12 cellular contexts compared by ENCODE assay signal in genomic region chr7:30465342-30466170, GRCh38. TPM values are rescaled to one million over a fixed set of nuclear protein-coding genes. Genes with fewer than 3 reads are reported as not detected.
DNase-seq lines count a peak whose midpoint lies in the region; ATAC-seq lines count a peak whose summit lies in the region.
"Had no signal": no experiment of that assay in that cellular context is flagged by ENCODE, and none has a peak within 500 bp of the region (broad histone marks: within the 10 kb centered on the region; RNA-seq: fewer than 3 reads in every experiment).

No MANE protein-coding gene starts in this region.

- ATAC-seq in stimulated activated naive B cell treated with anti-CD40 and anti-IgM and Interleukin-4, amounts not matched to agents 10 μg/mL and 1 μg/mL and 100 μg/mL, for 72 hours (replicated peaks), result no peak

- H3K27ac Mint-ChIP-seq in stimulated activated naive B cell treated with anti-CD40 and anti-IgM and Interleukin-4, amounts not matched to agents 10 μg/mL and 1 μg/mL and 100 μg/mL, for 72 hours, result no peak overlapping the region
- peak overlapping the region in 1 of 6 donors; percentile 63 for H3K27ac Mint-ChIP-seq in immature natural killer cell
- H3K27ac Mint-ChIP-seq: activated CD4-positive, alpha-beta T cell treated with anti-CD3 and anti-CD28 coated beads, Interleukin-2, amount 10 ng/mL, durations not matched to agents 7 days and 5 days; activated naive CD8-positive, alpha-beta T cell had no signal

- H3K4me1 Mint-ChIP-seq in stimulated activated naive B cell treated with anti-CD40 and anti-IgM and Interleukin-4, amounts not matched to agents 10 μg/mL and 1 μg/mL and 100 μg/mL, for 72 hours, result peaks cover 73 to 96% of the 10 kb centered on the region in 2 donors
- peaks cover 50 to 67% of the 10 kb centered on the region in 2 donors for H3K4me1 Mint-ChIP-seq in immature natural killer cell

- H3K36me3 Mint-ChIP-seq in stimulated activated naive B cell treated with anti-CD40 and anti-IgM and Interleukin-4, amounts not matched to agents 10 μg/mL and 1 μg/mL and 100 μg/mL, for 72 hours, result peaks cover 19 to 33% of the 10 kb centered on the region in 2 donors
- H3K36me3 Mint-ChIP-seq in immature natural killer cell, result peaks cover 0 to 8% (median 3%) of the 10 kb centered on the region in 3 donors

- H3K4me3 Mint-ChIP-seq in stimulated activated naive B cell treated with anti-CD40 and anti-IgM and Interleukin-4, amounts not matched to agents 10 μg/mL and 1 μg/mL and 100 μg/mL, for 72 hours, result peak overlapping the region in 1 of 2 donors; percentile 8
- H3K4me3 Mint-ChIP-seq in immature natural killer cell, result no peak overlapping the region
- H3K4me3 Mint-ChIP-seq: activated CD4-positive, alpha-beta T cell treated with anti-CD3 and anti-CD28 coated beads, Interleukin-2, amount 10 ng/mL, durations not matched to agents 7 days and 5 days; activated naive CD8-positive, alpha-beta T cell had no signal

- H3K9me3 Mint-ChIP-seq in stimulated activated naive B cell treated with anti-CD40 and anti-IgM and Interleukin-4, amounts not matched to agents 10 μg/mL and 1 μg/mL and 100 μg/mL, for 72 hours, result no peaks in the 10 kb centered on the region
- H3K9me3 Mint-ChIP-seq in immature natural killer cell, result no peaks in the 10 kb centered on the region
- H3K9me3 Mint-ChIP-seq: activated CD4-positive, alpha-beta T cell treated with anti-CD3 and anti-CD28 coated beads, Interleukin-2, amount 10 ng/mL, durations not matched to agents 7 days and 5 days had no signal

- intact Hi-C loops in posterior vena cava (cut with DNase I), result loop anchor here in 1 of 2 donors (2.0 kb wide), 1 partner anchor 185 kb away; no protein-coding TSS in a partner anchor

- H3K27me3 Mint-ChIP-seq in stimulated activated naive B cell treated with anti-CD40 and anti-IgM and Interleukin-4, amounts not matched to agents 10 μg/mL and 1 μg/mL and 100 μg/mL, for 72 hours, result no peaks in the 10 kb centered on the region
- peaks cover 0 to 2% (median 0%) of the 10 kb centered on the region in 3 donors for H3K27me3 Mint-ChIP-seq in immature natural killer cell (ENCODE audit: low read depth in 3 of 3)
- H3K27me3 Mint-ChIP-seq: activated CD4-positive, alpha-beta T cell treated with anti-CD3 and anti-CD28 coated beads, Interleukin-2, amount 10 ng/mL, durations not matched to agents 7 days and 5 days; activated naive CD8-positive, alpha-beta T cell had no signal

- DNase-seq in AG08395 (ENCODE audit: low spot score) (peak; percentile 29), GM03348 (ENCODE audit: low spot score) (peak; percentile 50), cerebellar cortex (ENCODE audit: low spot score) (peak; percentile 81), myocyte (ENCODE audit: low read depth) (peak; percentile 49), posterior vena cava (ENCODE audit: low spot score) (no peak), immature natural killer cell (no peak), NCI-H1436 treated with DMSO at 0.1 percent for 48 hours (lab: John Stamatoyannopoulos, UW) (no peak)
- no peak for DNase-seq in stimulated activated naive B cell treated with anti-CD40 and anti-IgM and Interleukin-4, amounts not matched to agents 10 μg/mL and 1 μg/mL and 100 μg/mL, for 72 hours
- DNase-seq: activated CD4-positive, alpha-beta T cell treated with anti-CD3 and anti-CD28 coated beads, Interleukin-2, amount 10 ng/mL, durations not matched to agents 7 days and 5 days; Calu3; occipital lobe had no signal

RNA-seq across cellular contexts. Expression of gene NOD1, which starts 13.0 kb away (rescaled TPM):
- 12.0 and 14.1 TPM in 2 replicates for total RNA-seq in myocyte
- polyA plus RNA-seq in myocyte (2012), result 7.5 TPM
- total RNA-seq in posterior vena cava, result 10 to 100 TPM; 16.6 to 18.0 TPM
- 1 to 10 TPM; 5.7 to 9.9 (median 7.4) TPM for polyA plus RNA-seq in immature natural killer cell

RNA-seq across cellular contexts. Expression of gene GGCT, which starts 39.1 kb away (rescaled TPM):
- 33.5 and 38.2 TPM in 2 replicates for total RNA-seq in myocyte
- 48.3 TPM for polyA plus RNA-seq in myocyte (2012)
- total RNA-seq in posterior vena cava, result 10 to 100 TPM; 19.9 to 22.5 TPM
- 10 to 100 TPM; 20.3 to 27.2 (median 25.3) TPM for polyA plus RNA-seq in immature natural killer cell

Comparison
In these comparisons a context has a peak if more than half of its experiments do, and no peak if none do; other contexts are left out.
1. DNase-seq: peak in AG08395 (single experiment), GM03348 (single experiment), cerebellar cortex (single experiment) and myocyte (single experiment); none in stimulated activated naive B cell treated with anti-CD40 and anti-IgM and Interleukin-4, amounts not matched to agents 10 μg/mL and 1 μg/mL and 100 μg/mL, for 72 hours (single experiment), posterior vena cava (single experiment), immature natural killer cell (0 of 3) and NCI-H1436 treated with DMSO at 0.1 percent for 48 hours (single experiment).